ENCODE assay signal across 24 cellular contexts in genomic region chr16:89697616-89698331, GRCh38. TPM values are rescaled to one million over a fixed set of nuclear protein-coding genes. Genes with fewer than 3 reads are reported as not detected.
DNase-seq lines count a peak whose midpoint lies in the region; ATAC-seq and TF ChIP-seq lines count a peak whose summit lies in the region.
"Had no signal": no experiment of that assay in that cellular context is flagged by ENCODE, and none has a peak within 500 bp of the region (broad histone marks: within the 10 kb centered on the region; RNA-seq: fewer than 3 reads in every experiment).

No MANE protein-coding gene starts in this region.

- peak overlapping the region; percentile 86; the same call in 1 of the 2 replicates for H3K4me2 ChIP-seq in BLaER1
- H3K4me2 ChIP-seq: PC-9 had no signal

- peaks cover 9% of the 10 kb centered on the region for H3K27me3 Mint-ChIP-seq in glutamatergic neuron (ENCODE audit: unreplicated experiment)

- no peaks in the 10 kb centered on the region for H3K27me3 ChIP-seq in BLaER1
- H3K27me3 ChIP-seq in ascending aorta: no peaks in the 10 kb centered on the region
- no peaks in the 10 kb centered on the region for H3K27me3 ChIP-seq in A673 (replicated peaks; ENCODE audit: insufficient read depth, low read depth, low read length, poor library complexity)

- BruUV-seq in A673 (replicated peaks; lab: Mats Ljungman, UMichigan): no TSS peak

- no peak overlapping the region for H3K4me3 Mint-ChIP-seq in glutamatergic neuron (ENCODE audit: unreplicated experiment)
- H3K4me3 Mint-ChIP-seq: activated CD8-positive, alpha-beta T cell treated with anti-CD3 and anti-CD28 coated beads, Interleukin-2, amount 10 ng/mL, durations not matched to agents 7 days and 5 days; activated T-cell treated with anti-CD3 and anti-CD28 coated beads, Interleukin-2, amount 50 U/mL, for 4 hours; T-helper 2 cell treated with Interferon-gamma antibody and Interleukin-4, amounts not matched to agents 5 μg/mL and 100 μg/mL, for 36 hours had no signal

- ATAC-seq in GM21737 (IDR thresholded peaks at IDR 0.05; ENCODE audit: unreplicated experiment): no peak
- ATAC-seq: activated CD8-positive, alpha-beta T cell treated with anti-CD3 and anti-CD28 coated beads, Interleukin-2, amount 10 ng/mL, durations not matched to agents 7 days and 5 days; activated T-cell treated with anti-CD3 and anti-CD28 coated beads, Interleukin-2, amount 50 U/mL, for 4 hours had no signal

- TF ChIP-seq CTCF in glutamatergic neuron (IDR thresholded peaks at IDR 0.05; ENCODE audit: partially characterized antibody, unreplicated experiment): no peak
- no peak for TF ChIP-seq CTCF in ascending aorta (IDR thresholded peaks at IDR 0.05)
- no peak for TF ChIP-seq CTCF in A673 (conservative IDR thresholded peaks at IDR 0.05; ENCODE audit: low read depth, low read length)

- peaks cover 7% of the 10 kb centered on the region for H3K9me3 Mint-ChIP-seq in glutamatergic neuron (ENCODE audit: unreplicated experiment)
- H3K9me3 Mint-ChIP-seq: activated T-cell treated with anti-CD3 and anti-CD28 coated beads, Interleukin-2, amount 50 U/mL, for 4 hours; T-helper 2 cell treated with Interferon-gamma antibody and Interleukin-4, amounts not matched to agents 5 μg/mL and 100 μg/mL, for 36 hours had no signal

- H3K4me1 Mint-ChIP-seq in glutamatergic neuron (ENCODE audit: low read depth, unreplicated experiment): peaks cover 5% of the 10 kb centered on the region

- H3K36me3 ChIP-seq in BLaER1 (peaks cover 47% of the 10 kb centered on the region), ascending aorta (peaks cover 11 to 21% of the 10 kb centered on the region in 2 donors), A673 (ENCODE audit: insufficient read depth, low read length, poor library complexity, severe bottlenecking) (peaks cover 44% of the 10 kb centered on the region)

- intact Hi-C loops in ascending aorta (cut with DNase I): no loop called here
- intact Hi-C loops in A673 (cut with micrococcal nuclease; ENCODE audit: unreplicated experiment): no loop called here

- peaks cover 66% of the 10 kb centered on the region for H4K20me1 ChIP-seq in BLaER1

- no peak overlapping the region for H3K27ac Mint-ChIP-seq in glutamatergic neuron (ENCODE audit: unreplicated experiment)
- H3K27ac Mint-ChIP-seq: activated CD8-positive, alpha-beta T cell treated with anti-CD3 and anti-CD28 coated beads, Interleukin-2, amount 10 ng/mL, durations not matched to agents 7 days and 5 days; T-helper 2 cell treated with Interferon-gamma antibody and Interleukin-4, amounts not matched to agents 5 μg/mL and 100 μg/mL, for 36 hours had no signal

- H3K4me3 ChIP-seq in BLaER1 (no peak overlapping the region), ascending aorta (no peak overlapping the region), A673 (ENCODE audit: low read depth, low read length, poor library complexity, severe bottlenecking) (no peak overlapping the region)
- H3K4me3 ChIP-seq: HAP-1, PC-9, SK-N-MC had no signal

- DNase-seq in 8988T (peak; percentile 67), NCI-H69 (lab: John Stamatoyannopoulos, UW) (peak; percentile 57), glutamatergic neuron (peak; percentile 20), ascending aorta (ENCODE audit: low spot score in 2 of 2) (no peak), A673 (ENCODE audit: low spot score) (no peak)
- no peak for DNase-seq in activated CD4-positive, alpha-beta T cell treated with anti-CD3 and anti-CD28 coated beads, Interleukin-2, amount 50 U/mL, for 4 hours
- DNase-seq: activated CD4-positive, CD25-positive, alpha-beta regulatory T cell; activated CD8-positive, alpha-beta T cell treated with anti-CD3 and anti-CD28 coated beads, Interleukin-2, amount 10 ng/mL, durations not matched to agents 7 days and 5 days; activated naive CD4-positive, alpha-beta T cell treated with anti-CD3 and anti-CD28 coated beads, Interleukin-2, amount 50 U/mL, for 16 hours; activated T-cell treated with anti-CD3 and anti-CD28 coated beads, Interleukin-2, amount 50 U/mL, for 4 hours; AML-193; aorta; Calu3; effector memory CD4-positive, alpha-beta T cell; EL; NCI-H1436 treated with DMSO at 0.1 percent for 48 hours; NCI-H82; PC-9; retina had no signal

- H3K36me3 Mint-ChIP-seq in glutamatergic neuron (ENCODE audit: unreplicated experiment): no peaks in the 10 kb centered on the region

- CTCF ChIA-PET in A673 (lab: Charles Lee): no interaction called here

- H3K9me3 ChIP-seq in BLaER1: no peaks in the 10 kb centered on the region
- no peaks in the 10 kb centered on the region for H3K9me3 ChIP-seq in ascending aorta
- no peaks in the 10 kb centered on the region for H3K9me3 ChIP-seq in A673 (ENCODE audit: low read depth, low read length, poor library complexity, severe bottlenecking)
- H3K9me3 ChIP-seq: HAP-1 had no signal

- no peak overlapping the region for H3K9ac ChIP-seq in BLaER1

- H3K4me1 ChIP-seq in BLaER1 (peaks cover 74% of the 10 kb centered on the region), ascending aorta (peaks cover 7 to 20% of the 10 kb centered on the region in 2 donors), A673 (ENCODE audit: insufficient read depth, low read length, poor library complexity, severe bottlenecking) (peaks cover 10% of the 10 kb centered on the region)

- POLR2A ChIA-PET in A673 (lab: Charles Lee; ENCODE audit: low non-redundant PET): no interaction called here

- H3K27ac ChIP-seq in BLaER1 (peak overlapping the region; percentile 71), ascending aorta (no peak overlapping the region), A673 (ENCODE audit: low read depth, low read length, poor library complexity, severe bottlenecking) (no peak overlapping the region)
- H3K27ac ChIP-seq: PC-9, SK-N-MC had no signal

RNA-seq across cellular contexts. Expression of gene SPATA2L, which starts 3.7 kb away (rescaled TPM):
- total RNA-seq in glutamatergic neuron (ENCODE audit: unreplicated experiment): 18.6 TPM
- 34.7 TPM for total RNA-seq in ascending aorta
- total RNA-seq in A673 (2021): 15.8 and 19.1 TPM in 2 replicates

RNA-seq across cellular contexts. Expression of gene CDK10, which starts 11.3 kb away (rescaled TPM):
- 56.9 TPM for total RNA-seq in glutamatergic neuron (ENCODE audit: unreplicated experiment)
- 141 TPM for total RNA-seq in ascending aorta
- total RNA-seq in A673 (2021): 98.0 and 104 TPM in 2 replicates

RNA-seq across cellular contexts. Expression of gene VPS9D1, which starts 22.9 kb away (rescaled TPM):
- total RNA-seq in glutamatergic neuron (ENCODE audit: unreplicated experiment) (19.5 TPM), ascending aorta (17.2 TPM), A673 (2021) (3.4 and 5.6 TPM in 2 replicates)

RNA-seq across cellular contexts. Expression of gene ZNF276, which starts 23.6 kb away (rescaled TPM):
- total RNA-seq in glutamatergic neuron (ENCODE audit: unreplicated experiment) (20.8 TPM), ascending aorta (30.7 TPM), A673 (2021) (37.2 and 37.3 TPM in 2 replicates)

RNA-seq across cellular contexts. Expression of gene SPATA33, which starts 40.1 kb away (rescaled TPM):
- total RNA-seq in glutamatergic neuron (ENCODE audit: unreplicated experiment) (18.0 TPM), ascending aorta (0.21 TPM), A673 (2021) (39.1 and 46.7 TPM in 2 replicates)

Comparison
In these comparisons a context has a peak if more than half of its experiments do, and no peak if none do; other contexts are left out.
1. DNase-seq: peak in 8988T (single experiment), NCI-H69 (single experiment) and glutamatergic neuron (single experiment); none in activated CD4-positive, alpha-beta T cell treated with anti-CD3 and anti-CD28 coated beads, Interleukin-2, amount 50 U/mL, for 4 hours (0 of 2), ascending aorta (0 of 2) and A673 (single experiment).